In the genomic region with DNA sequence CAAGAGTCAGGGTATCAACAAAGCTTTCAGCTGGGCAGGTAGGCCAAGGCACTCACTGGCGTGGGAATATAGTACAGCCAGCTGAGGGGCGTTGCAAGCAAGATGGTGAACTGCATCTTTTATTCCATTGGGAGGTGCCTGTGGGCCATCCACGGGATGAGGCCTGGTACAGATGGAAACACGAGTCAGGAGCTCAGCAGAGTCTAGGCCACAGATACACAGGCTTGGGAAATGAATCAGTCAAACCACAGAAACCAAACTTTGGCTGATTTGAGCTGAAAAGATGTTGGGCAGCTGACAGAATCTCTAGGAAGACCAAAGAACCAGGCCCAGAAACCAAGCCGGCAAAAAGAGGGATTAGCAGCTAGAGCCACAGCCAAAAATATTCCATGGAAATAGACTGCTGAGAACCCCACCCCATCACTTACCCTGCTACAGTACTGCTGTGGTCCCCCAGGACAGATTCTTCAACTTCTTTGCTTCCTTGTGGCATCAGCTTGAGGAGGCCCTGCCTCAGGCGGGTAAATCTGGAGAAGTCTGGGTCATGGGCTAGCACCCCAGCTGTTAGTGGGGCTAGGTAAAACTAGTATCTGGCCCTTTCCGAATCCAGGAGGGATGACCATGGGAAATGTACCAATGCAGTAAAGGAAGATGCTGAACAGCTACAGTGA, we compare ENCODE assay signal across 8 cellular contexts.
DNase-seq lines count a peak whose midpoint lies in the region; ATAC-seq, FAIRE-seq and TF ChIP-seq lines count a peak whose summit lies in the region.

No MANE protein-coding gene starts in this region.

- no peak for TF ChIP-seq CTCF in neutrophil (IDR thresholded peaks at IDR 0.05)
- TF ChIP-seq CTCF in BE2C (IDR thresholded peaks at IDR 0.05; ENCODE audit: low read depth, low read length): no peak

- no peak for TF ChIP-seq POLR2A in GM12892 (IDR thresholded peaks at IDR 0.05; ENCODE audit: low read depth, low read length)

- H3K27me3 ChIP-seq in neutrophil: no peaks in the 10 kb centered on the region
- H3K27me3 ChIP-seq in BE2C: no peaks in the 10 kb centered on the region

- H3K36me3 ChIP-seq in neutrophil (peaks cover 5% of the 10 kb centered on the region), BE2C (no peaks in the 10 kb centered on the region)

- H3K4me3 ChIP-seq in neutrophil (ENCODE audit: low read depth in 1 of 2, low read length in 1 of 2) (no peak overlapping the region), BE2C (ENCODE audit: low read depth, low read length) (no peak overlapping the region)

- H3K9me3 Mint-ChIP-seq in activated naive CD8-positive, alpha-beta T cell treated with anti-CD3 and anti-CD28 coated beads, Interleukin-2, amount 10 ng/mL, durations not matched to agents 7 days and 5 days: no peaks in the 10 kb centered on the region

- peak; percentile 92 for FAIRE-seq in GM12892 (lab: Jason Lieb, UNC)

- H3K36me3 Mint-ChIP-seq in activated naive CD8-positive, alpha-beta T cell treated with anti-CD3 and anti-CD28 coated beads, Interleukin-2, amount 10 ng/mL, durations not matched to agents 7 days and 5 days: peaks cover 17% of the 10 kb centered on the region

- H3K4me1 ChIP-seq in neutrophil (ENCODE audit: control insufficient read depth in 1 of 2, insufficient read depth in 1 of 2, low read depth in 1 of 2, low read length in 1 of 2) (peaks cover 11 to 18% of the 10 kb centered on the region in 2 experiments), BE2C (0 out of 2 replicates have a peak, but pooled peaks cover 8% of the 10 kb centered on the region)

- ATAC-seq in HG03066 (IDR thresholded peaks at IDR 0.05; ENCODE audit: low read depth, unreplicated experiment) (peak; percentile 58), HG03460 (IDR thresholded peaks at IDR 0.05; ENCODE audit: unreplicated experiment) (no peak)
- peak; percentile 56 for ATAC-seq in activated naive CD8-positive, alpha-beta T cell treated with anti-CD3 and anti-CD28 coated beads, Interleukin-2, amount 10 ng/mL, durations not matched to agents 7 days and 5 days (ENCODE audit: low read depth)

- peak overlapping the region; percentile 24 for H3K4me3 Mint-ChIP-seq in activated naive CD8-positive, alpha-beta T cell treated with anti-CD3 and anti-CD28 coated beads, Interleukin-2, amount 10 ng/mL, durations not matched to agents 7 days and 5 days

- peak overlapping the region; percentile 46 for H3K27ac Mint-ChIP-seq in activated naive CD8-positive, alpha-beta T cell treated with anti-CD3 and anti-CD28 coated beads, Interleukin-2, amount 10 ng/mL, durations not matched to agents 7 days and 5 days

- H3K27ac ChIP-seq in neutrophil: peak overlapping the region; percentile 41

- H3K9me3 ChIP-seq in neutrophil (no peaks in the 10 kb centered on the region), BE2C (no peaks in the 10 kb centered on the region)

- POLR2A ChIA-PET in activated naive CD8-positive, alpha-beta T cell treated with anti-CD3 and anti-CD28 coated beads, Interleukin-2, amount 10 ng/mL, durations not matched to agents 7 days and 5 days (lab: Charles Lee): interaction anchor here (0.6 to 1.1 kb wide), 3 partner anchors 11 to 148 kb away, joined by 3 to 4 read pairs (median 3); no protein-coding TSS in a partner anchor

- H3K4me1 Mint-ChIP-seq in activated naive CD8-positive, alpha-beta T cell treated with anti-CD3 and anti-CD28 coated beads, Interleukin-2, amount 10 ng/mL, durations not matched to agents 7 days and 5 days: peaks cover 30% of the 10 kb centered on the region

- no peak for DNase-seq in GM12892 (ENCODE audit: insufficient read length)
- DNase-seq in activated naive CD8-positive, alpha-beta T cell treated with anti-CD3 and anti-CD28 coated beads, Interleukin-2, amount 10 ng/mL, durations not matched to agents 7 days and 5 days: no peak
- DNase-seq in OCI-M1 (lab: John Stamatoyannopoulos, UW): no peak
- DNase-seq in NCI-H345 treated with DMSO at 0.1 percent for 48 hours (lab: John Stamatoyannopoulos, UW; ENCODE audit: unreplicated experiment): no peak
- DNase-seq in BE2C: no peak

- no peaks in the 10 kb centered on the region for H3K27me3 Mint-ChIP-seq in activated naive CD8-positive, alpha-beta T cell treated with anti-CD3 and anti-CD28 coated beads, Interleukin-2, amount 10 ng/mL, durations not matched to agents 7 days and 5 days
